Comparison of ENCODE assay signal across 9 cellular contexts in the genomic region with DNA sequence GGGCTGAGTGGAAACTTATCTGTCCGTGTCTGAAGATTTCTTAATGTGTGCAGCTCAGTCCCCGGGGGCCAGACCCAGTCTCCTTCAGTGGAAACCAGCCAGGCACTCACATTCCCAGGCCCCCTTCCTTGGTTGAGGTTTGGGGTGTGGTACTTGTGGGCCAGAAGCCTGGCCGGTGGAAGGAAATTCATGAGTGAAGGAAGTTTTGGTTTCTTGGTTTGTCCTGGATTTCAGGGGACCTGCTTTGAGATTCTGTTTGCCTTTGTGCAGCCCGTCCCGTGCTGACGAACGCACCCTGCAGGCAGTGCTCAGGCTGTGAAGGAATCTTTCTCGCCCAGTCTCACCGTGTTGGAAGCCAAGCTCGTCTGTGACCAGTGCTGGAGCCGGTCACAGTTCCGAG. TPM values are rescaled to one million over a fixed set of nuclear protein-coding genes. Genes with fewer than 3 reads are reported as not detected.
DNase-seq lines count a peak whose midpoint lies in the region; ATAC-seq and TF ChIP-seq lines count a peak whose summit lies in the region.
"Had no signal": no experiment of that assay in that cellular context is flagged by ENCODE, and none has a peak within 500 bp of the region (broad histone marks: within the 10 kb centered on the region; RNA-seq: fewer than 3 reads in every experiment).

No MANE protein-coding gene starts in this region.

- H3K9me3 ChIP-seq in Peyer's patch (no peaks in the 10 kb centered on the region), esophagus squamous epithelium (no peaks in the 10 kb centered on the region), trophoblast cell (ENCODE audit: insufficient read depth, low read depth, low read length) (no peaks in the 10 kb centered on the region)

- no peak overlapping the region for H3K14ac ChIP-seq in trophoblast cell (ENCODE audit: low read length)

- H2BK12ac ChIP-seq in trophoblast cell (ENCODE audit: low read length): no peak overlapping the region

- TF ChIP-seq CTCF in Peyer's patch (IDR thresholded peaks at IDR 0.05) (peak in 3 of 6 experiments; percentile 5 to 14 (median 8)), esophagus squamous epithelium (IDR thresholded peaks at IDR 0.05) (no peak)

- H3K23ac ChIP-seq in trophoblast cell (ENCODE audit: low read length): no peak overlapping the region

- H3K36me3 ChIP-seq in Peyer's patch: no peaks in the 10 kb centered on the region
- H3K36me3 ChIP-seq in esophagus squamous epithelium: peaks cover 0 to 8% (median 0%) of the 10 kb centered on the region in 3 donors
- H3K36me3 ChIP-seq in trophoblast cell (ENCODE audit: control insufficient read depth in 1 of 2, insufficient read depth in 2 of 2, low read length in 2 of 2): peaks cover 0 to 4% of the 10 kb centered on the region in 2 experiments

- ATAC-seq in HG03097 (IDR thresholded peaks at IDR 0.05; ENCODE audit: low FRiP score, unreplicated experiment): no peak
- ATAC-seq in HG03571 (IDR thresholded peaks at IDR 0.05; ENCODE audit: unreplicated experiment): no peak
- ATAC-seq in GM18907 (IDR thresholded peaks at IDR 0.05; ENCODE audit: unreplicated experiment): no peak

- intact Hi-C loops in esophagus squamous epithelium (cut with DNase I): no loop called here

- H2AFZ ChIP-seq in trophoblast cell (ENCODE audit: insufficient read depth, low read length, poor library complexity): no peak overlapping the region

- no peak overlapping the region for H3K4me2 ChIP-seq in trophoblast cell (ENCODE audit: low read length)

- no peak overlapping the region for H2BK5ac ChIP-seq in trophoblast cell (ENCODE audit: low read depth, low read length, poor library complexity)

- no peak overlapping the region for H3K9ac ChIP-seq in trophoblast cell (ENCODE audit: low read length)

- 46% methylated on average over 5 to 7 of the region's 12 CpGs for WGBS in esophagus squamous epithelium, 2 donors
- no CpG with 5 or more reads among the region's 12 CpGs for WGBS in trophoblast cell (ENCODE audit: extremely low coverage, insufficient coverage, insufficient read length)

- H3K27ac ChIP-seq in Peyer's patch (peak overlapping the region in 2 of 4 donors; percentile 83 to 95), esophagus squamous epithelium (peak overlapping the region in 3 of 4 donors; percentile 85 to 92 (median 89)), trophoblast cell (ENCODE audit: low read depth, low read length) (no peak overlapping the region)

- no peak for TF ChIP-seq POLR2A in Peyer's patch (IDR thresholded peaks at IDR 0.05)
- TF ChIP-seq POLR2A in esophagus squamous epithelium (IDR thresholded peaks at IDR 0.05): no peak

- H3K79me1 ChIP-seq in trophoblast cell (ENCODE audit: low read length): peaks cover 9% of the 10 kb centered on the region

- H2AK5ac ChIP-seq in trophoblast cell (ENCODE audit: low read length): no peak overlapping the region

- H3K4me1 ChIP-seq in Peyer's patch: peaks cover 5 to 67% (median 30%) of the 10 kb centered on the region in 4 donors
- H3K4me1 ChIP-seq in esophagus squamous epithelium: peaks cover 52 to 86% (median 53%) of the 10 kb centered on the region in 3 donors
- peaks cover 21 to 34% of the 10 kb centered on the region in 2 experiments for H3K4me1 ChIP-seq in trophoblast cell (ENCODE audit: control insufficient read depth in 1 of 2, insufficient read depth in 2 of 2, low read length in 2 of 2)

- peaks cover 12% of the 10 kb centered on the region for H3K79me2 ChIP-seq in trophoblast cell (ENCODE audit: control insufficient read depth, insufficient read depth, low read length, poor library complexity)

- DNase-seq in EH (ENCODE audit: low read depth) (peak; percentile 71), Peyer's patch (peak in 2 of 3 donors; percentile 38 to 50), esophagus squamous epithelium (lab: John Stamatoyannopoulos, UW) (no peak), trophoblast cell (peak in 1 of 2 donors; percentile 24), NCI-H146 (lab: John Stamatoyannopoulos, UW) (no peak)
- DNase-seq: NCI-H2171 had no signal

- H3K27me3 ChIP-seq in Peyer's patch: no peaks in the 10 kb centered on the region
- no peaks in the 10 kb centered on the region for H3K27me3 ChIP-seq in esophagus squamous epithelium
- H3K27me3 ChIP-seq in trophoblast cell (ENCODE audit: insufficient read depth, low read length): no peaks in the 10 kb centered on the region

- H4K91ac ChIP-seq in trophoblast cell (ENCODE audit: low read depth, low read length): no peak overlapping the region

- no peak overlapping the region for H3K4ac ChIP-seq in trophoblast cell (ENCODE audit: low read depth, low read length)

- H3K4me3 ChIP-seq in Peyer's patch (peak overlapping the region in 1 of 4 donors; percentile 90), esophagus squamous epithelium (peak overlapping the region in 2 of 4 donors; percentile 64 to 88), trophoblast cell (ENCODE audit: low read depth, low read length) (no peak overlapping the region)

- peak overlapping the region; percentile 22 for H2BK120ac ChIP-seq in trophoblast cell (ENCODE audit: insufficient read depth, low read length, poor library complexity)

- peak overlapping the region; percentile 38 for H3K18ac ChIP-seq in trophoblast cell (ENCODE audit: low read length)

- peak overlapping the region; percentile 32 for H4K8ac ChIP-seq in trophoblast cell (ENCODE audit: low read depth, low read length)

- H4K12ac ChIP-seq in trophoblast cell (ENCODE audit: low read depth, low read length): no peak overlapping the region

RNA-seq across cellular contexts. Expression of a gene that starts 2.9 kb away (rescaled TPM):
- total RNA-seq in Peyer's patch (10 to 100 TPM; 33.8 to 76.4 (median 38.1) TPM), esophagus squamous epithelium (10 to 100 TPM; 16.9 to 58.2 (median 29.5) TPM)
- polyA plus RNA-seq in trophoblast cell (2013): 25.7 and 25.9 TPM in 2 replicates

Comparison
In these comparisons a context has a peak if more than half of its experiments do, and no peak if none do; other contexts are left out.
1. DNase-seq: peak in EH (single experiment) and Peyer's patch (2 of 3); none in esophagus squamous epithelium (single experiment) and NCI-H146 (single experiment).